ENCODE assay signal across 25 cellular contexts in the genomic region with DNA sequence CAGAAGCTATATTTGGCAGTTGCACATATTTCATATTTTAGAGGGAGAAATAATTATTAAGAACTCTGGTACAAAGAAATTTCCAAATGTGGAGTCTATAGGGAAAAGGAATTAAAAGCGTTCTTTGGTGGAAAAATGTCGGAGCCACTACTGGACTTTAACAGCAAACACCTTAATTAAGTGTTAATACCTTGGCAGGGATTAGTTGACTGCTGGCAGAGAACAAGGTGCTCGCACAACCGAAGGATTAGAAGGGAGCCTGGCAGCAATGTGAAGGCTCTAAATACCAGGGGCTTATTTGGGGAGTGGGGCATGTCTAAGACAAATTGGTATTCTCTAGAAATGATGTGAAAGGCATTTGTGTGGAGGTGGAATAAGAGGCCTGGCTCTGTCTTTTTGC.
"Had no signal": no experiment of that assay in that cellular context is flagged by ENCODE, and none has a peak within 500 bp of the region (broad histone marks: within the 10 kb centered on the region; RNA-seq: fewer than 3 reads in every experiment).

No MANE protein-coding gene starts in this region.

- ATAC-seq: activated CD4-positive, alpha-beta T cell treated with anti-CD3 and anti-CD28 coated beads for 36 hours; activated CD8-positive, alpha-beta memory T cell treated with anti-CD3 and anti-CD28 coated beads, Interleukin-2, amount 10 ng/mL, durations not matched to agents 7 days and 5 days; activated CD8-positive, alpha-beta T cell treated with anti-CD3 and anti-CD28 coated beads, Interleukin-2, amount 10 ng/mL, durations not matched to agents 7 days and 5 days; esophagus mucosa had no signal

- DNase-seq: activated CD4-positive, alpha-beta memory T cell treated with anti-CD3 and anti-CD28 coated beads for 36 hours; activated CD4-positive, alpha-beta T cell treated with anti-CD3 and anti-CD28 coated beads for 36 hours; activated CD4-positive, alpha-beta T cell treated with anti-CD3 and anti-CD28 coated beads, Interleukin-2, amount 10 ng/mL, durations not matched to agents 24 days and 14 days; activated CD4-positive, CD25-positive, alpha-beta regulatory T cell; activated CD4-positive, CD25-positive, alpha-beta regulatory T cell treated with anti-CD3 and anti-CD28 coated beads, Interleukin-2, amount 50 U/mL, for 72 hours; activated CD8-positive, alpha-beta memory T cell treated with anti-CD3 and anti-CD28 coated beads, Interleukin-2, amount 10 ng/mL, durations not matched to agents 7 days and 5 days; activated CD8-positive, alpha-beta memory T cell treated with anti-CD3 and anti-CD28 coated beads, Interleukin-2, amount 50 U/mL, for 4 hours; activated CD8-positive, alpha-beta T cell treated with anti-CD3 and anti-CD28 coated beads, Interleukin-2, amount 10 ng/mL, durations not matched to agents 7 days and 5 days; activated effector memory CD4-positive, alpha-beta T cell treated with anti-CD3 and anti-CD28 coated beads, Interleukin-2, amount 50 U/mL, for 16 hours; activated naive CD4-positive, alpha-beta T cell treated with anti-CD3 and anti-CD28 coated beads, Interleukin-2, amount 50 U/mL, for 16 hours; activated T-cell treated with anti-CD3 and anti-CD28 coated beads, Interleukin-2, amount 50 U/mL, for 1 hour; activated T-cell treated with anti-CD3 and anti-CD28 coated beads, Interleukin-2, amount 50 U/mL, for 48 hours; amniotic stem cell; anterior cingulate cortex; effector memory CD4-positive, alpha-beta T cell; endodermal cell; foreskin fibroblast; head of caudate nucleus; hippocampal formation; T-helper 2 cell had no signal

- H3K4me1 Mint-ChIP-seq: activated CD4-positive, alpha-beta T cell treated with anti-CD3 and anti-CD28 coated beads for 36 hours; activated CD4-positive, alpha-beta T cell treated with anti-CD3 and anti-CD28 coated beads, Interleukin-2, amount 10 ng/mL, durations not matched to agents 24 days and 14 days; activated CD8-positive, alpha-beta memory T cell treated with anti-CD3 and anti-CD28 coated beads, Interleukin-2, amount 10 ng/mL, durations not matched to agents 7 days and 5 days had no signal

- H3K27me3 Mint-ChIP-seq: activated CD4-positive, alpha-beta memory T cell treated with anti-CD3 and anti-CD28 coated beads for 36 hours; activated CD4-positive, alpha-beta T cell treated with anti-CD3 and anti-CD28 coated beads for 36 hours; activated CD4-positive, alpha-beta T cell treated with anti-CD3 and anti-CD28 coated beads, Interleukin-2, amount 10 ng/mL, durations not matched to agents 24 days and 14 days; activated CD8-positive, alpha-beta memory T cell treated with anti-CD3 and anti-CD28 coated beads, Interleukin-2, amount 10 ng/mL, durations not matched to agents 7 days and 5 days; activated naive CD8-positive, alpha-beta T cell had no signal

- H3K27ac Mint-ChIP-seq: activated CD4-positive, alpha-beta memory T cell treated with anti-CD3 and anti-CD28 coated beads for 36 hours; activated CD4-positive, alpha-beta T cell treated with anti-CD3 and anti-CD28 coated beads for 36 hours; activated CD4-positive, alpha-beta T cell treated with anti-CD3 and anti-CD28 coated beads, Interleukin-2, amount 10 ng/mL, durations not matched to agents 24 days and 14 days; activated CD8-positive, alpha-beta memory T cell treated with anti-CD3 and anti-CD28 coated beads, Interleukin-2, amount 10 ng/mL, durations not matched to agents 7 days and 5 days; activated CD8-positive, alpha-beta T cell treated with anti-CD3 and anti-CD28 coated beads, Interleukin-2, amount 10 ng/mL, durations not matched to agents 7 days and 5 days; activated naive CD8-positive, alpha-beta T cell; activated T-helper 1 cell treated with anti-CD3 and anti-CD28 coated beads, Interleukin-12 subunit alpha, Interleukin-12 subunit beta, Interleukin-2, Interleukin-4 antibody, amounts not matched to agents 30 ng/mL and 10 ng/mL and 1 ng/mL, durations not matched to agents 14 hours and 24 hours and 36 hours; activated T-helper 2 cell treated with anti-CD3 and anti-CD28 coated beads, Interferon-gamma antibody, Interleukin-2, Interleukin-4, amounts not matched to agents 10 μg/mL and 5 μg/mL and 100 μg/mL, durations not matched to agents 14 hours and 24 hours and 36 hours; dendritic cell treated with granulocyte-macrophage colony-stimulating factor and Interleukin-4, amounts not matched to agents 40 ng/mL and 50 ng/mL, for 4 days; endodermal cell had no signal

- H3K36me3 Mint-ChIP-seq: activated CD4-positive, alpha-beta memory T cell treated with anti-CD3 and anti-CD28 coated beads for 36 hours; activated CD8-positive, alpha-beta memory T cell treated with anti-CD3 and anti-CD28 coated beads, Interleukin-2, amount 10 ng/mL, durations not matched to agents 7 days and 5 days; activated naive CD8-positive, alpha-beta T cell had no signal

- H3K4me3 Mint-ChIP-seq: activated CD4-positive, alpha-beta memory T cell treated with anti-CD3 and anti-CD28 coated beads for 36 hours; activated CD4-positive, alpha-beta T cell treated with anti-CD3 and anti-CD28 coated beads for 36 hours; activated CD4-positive, alpha-beta T cell treated with anti-CD3 and anti-CD28 coated beads, Interleukin-2, amount 10 ng/mL, durations not matched to agents 24 days and 14 days; activated CD8-positive, alpha-beta memory T cell treated with anti-CD3 and anti-CD28 coated beads, Interleukin-2, amount 10 ng/mL, durations not matched to agents 7 days and 5 days; activated CD8-positive, alpha-beta T cell treated with anti-CD3 and anti-CD28 coated beads, Interleukin-2, amount 10 ng/mL, durations not matched to agents 7 days and 5 days; activated naive CD8-positive, alpha-beta T cell; activated T-helper 1 cell treated with anti-CD3 and anti-CD28 coated beads, Interleukin-12 subunit alpha, Interleukin-12 subunit beta, Interleukin-2, Interleukin-4 antibody, amounts not matched to agents 30 ng/mL and 10 ng/mL and 1 ng/mL, durations not matched to agents 14 hours and 24 hours and 36 hours; dendritic cell treated with granulocyte-macrophage colony-stimulating factor and Interleukin-4, amounts not matched to agents 40 ng/mL and 50 ng/mL, for 4 days; endodermal cell had no signal
